34 cellular contexts compared by ENCODE assay signal in genomic region chr6:87522686-87523085, GRCh38.
"Had no signal": no experiment of that assay in that cellular context is flagged by ENCODE, and none has a peak within 500 bp of the region (broad histone marks: within the 10 kb centered on the region; RNA-seq: fewer than 3 reads in every experiment).

No MANE protein-coding gene starts in this region.

- H3K36me3 ChIP-seq: breast epithelium had no signal

- H3K27me3 ChIP-seq: adrenal gland, body of pancreas, brain microvascular endothelial cell, breast epithelium had no signal

- H3K4me3 Mint-ChIP-seq: activated B cell treated with CpG ODN at 0.5 μM for 24 hours; activated CD4-positive, alpha-beta memory T cell treated with anti-CD3 and anti-CD28 coated beads for 36 hours; activated CD4-positive, alpha-beta T cell treated with anti-CD3 and anti-CD28 coated beads, Interleukin-2, amount 10 ng/mL, durations not matched to agents 24 days and 14 days; activated CD8-positive, alpha-beta T cell treated with anti-CD3 and anti-CD28 coated beads for 36 hours; activated naive CD4-positive, alpha-beta T cell treated with anti-CD3 and anti-CD28 coated beads for 36 hours; activated naive CD8-positive, alpha-beta T cell treated with anti-CD3 and anti-CD28 coated beads, Interleukin-2, amount 10 ng/mL, durations not matched to agents 7 days and 5 days; activated T-cell treated with anti-CD3 and anti-CD28 coated beads, Interleukin-2, amount 50 U/mL, for 24 hours; activated T-helper 1 cell treated with anti-CD3 and anti-CD28 coated beads, Interleukin-12 subunit alpha, Interleukin-12 subunit beta, Interleukin-2, Interleukin-4 antibody, amounts not matched to agents 30 ng/mL and 10 ng/mL and 1 ng/mL, durations not matched to agents 14 hours and 24 hours and 36 hours; activated T-helper 17 cell treated with anti-CD3 and anti-CD28 coated beads, Interleukin-2, amount 50 U/mL, for 72 hours; T-helper 1 cell treated with Interleukin-12 subunit alpha and Interleukin-12 subunit beta and Interleukin-4 antibody, amounts not matched to agents 30 μg/mL and 1 μg/mL, for 36 hours; T-helper 2 cell treated with Interferon-gamma antibody and Interleukin-4, amounts not matched to agents 5 μg/mL and 100 μg/mL, for 36 hours had no signal

- H3K27ac Mint-ChIP-seq: activated B cell treated with CpG ODN at 0.5 μM for 24 hours; activated CD4-positive, alpha-beta memory T cell treated with anti-CD3 and anti-CD28 coated beads for 36 hours; activated CD4-positive, alpha-beta T cell treated with anti-CD3 and anti-CD28 coated beads, Interleukin-2, amount 10 ng/mL, durations not matched to agents 24 days and 14 days; activated CD8-positive, alpha-beta T cell treated with anti-CD3 and anti-CD28 coated beads for 36 hours; activated naive CD4-positive, alpha-beta T cell treated with anti-CD3 and anti-CD28 coated beads for 36 hours; activated naive CD4-positive, alpha-beta T cell treated with anti-CD3 and anti-CD28 coated beads, Interleukin-2, amount 50 U/mL, for 72 hours; activated naive CD8-positive, alpha-beta T cell treated with anti-CD3 and anti-CD28 coated beads, Interleukin-2, amount 10 ng/mL, durations not matched to agents 7 days and 5 days; activated T-cell treated with anti-CD3 and anti-CD28 coated beads, Interleukin-2, amount 50 U/mL, for 24 hours; activated T-helper 17 cell treated with anti-CD3 and anti-CD28 coated beads, Interleukin-2, amount 50 U/mL, for 72 hours; T-helper 1 cell treated with Interleukin-12 subunit alpha and Interleukin-12 subunit beta and Interleukin-4 antibody, amounts not matched to agents 30 μg/mL and 1 μg/mL, for 36 hours; T-helper 2 cell treated with Interferon-gamma antibody and Interleukin-4, amounts not matched to agents 5 μg/mL and 100 μg/mL, for 36 hours had no signal

- H3K4me3 ChIP-seq: adrenal gland, body of pancreas, breast epithelium had no signal

- H3K27me3 Mint-ChIP-seq: activated B cell treated with CpG ODN at 0.5 μM for 24 hours; activated CD4-positive, alpha-beta memory T cell treated with anti-CD3 and anti-CD28 coated beads for 36 hours; activated CD4-positive, alpha-beta T cell treated with anti-CD3 and anti-CD28 coated beads, Interleukin-2, amount 10 ng/mL, durations not matched to agents 24 days and 14 days; activated CD8-positive, alpha-beta T cell treated with anti-CD3 and anti-CD28 coated beads for 36 hours; activated naive CD8-positive, alpha-beta T cell treated with anti-CD3 and anti-CD28 coated beads, Interleukin-2, amount 10 ng/mL, durations not matched to agents 7 days and 5 days; activated T-cell treated with anti-CD3 and anti-CD28 coated beads, Interleukin-2, amount 50 U/mL, for 24 hours; activated T-helper 17 cell treated with anti-CD3 and anti-CD28 coated beads, Interleukin-2, amount 50 U/mL, for 72 hours had no signal

- H3K4me1 ChIP-seq: body of pancreas, breast epithelium had no signal

- H3K4me1 Mint-ChIP-seq: activated B cell treated with CpG ODN at 0.5 μM for 24 hours; activated CD4-positive, alpha-beta T cell treated with anti-CD3 and anti-CD28 coated beads, Interleukin-2, amount 10 ng/mL, durations not matched to agents 24 days and 14 days; activated naive CD8-positive, alpha-beta T cell treated with anti-CD3 and anti-CD28 coated beads, Interleukin-2, amount 10 ng/mL, durations not matched to agents 7 days and 5 days had no signal

- ATAC-seq: activated CD8-positive, alpha-beta T cell treated with anti-CD3 and anti-CD28 coated beads for 36 hours; activated naive CD4-positive, alpha-beta T cell treated with anti-CD3 and anti-CD28 coated beads, Interleukin-2, amount 50 U/mL, for 72 hours; activated T-helper 17 cell treated with anti-CD3 and anti-CD28 coated beads, Interleukin-2, amount 50 U/mL, for 72 hours; body of pancreas had no signal

- H3K27ac ChIP-seq: adrenal gland, body of pancreas, brain microvascular endothelial cell, breast epithelium, VCaP had no signal

- H3K9me3 Mint-ChIP-seq: activated B cell treated with CpG ODN at 0.5 μM for 24 hours; activated CD4-positive, alpha-beta memory T cell treated with anti-CD3 and anti-CD28 coated beads for 36 hours; activated CD4-positive, alpha-beta T cell treated with anti-CD3 and anti-CD28 coated beads, Interleukin-2, amount 10 ng/mL, durations not matched to agents 24 days and 14 days; activated CD8-positive, alpha-beta T cell treated with anti-CD3 and anti-CD28 coated beads for 36 hours; activated naive CD4-positive, alpha-beta T cell treated with anti-CD3 and anti-CD28 coated beads for 36 hours; activated naive CD4-positive, alpha-beta T cell treated with anti-CD3 and anti-CD28 coated beads, Interleukin-2, amount 50 U/mL, for 72 hours; activated naive CD8-positive, alpha-beta T cell treated with anti-CD3 and anti-CD28 coated beads, Interleukin-2, amount 10 ng/mL, durations not matched to agents 7 days and 5 days; activated T-cell treated with anti-CD3 and anti-CD28 coated beads, Interleukin-2, amount 50 U/mL, for 24 hours; activated T-helper 1 cell treated with anti-CD3 and anti-CD28 coated beads, Interleukin-12 subunit alpha, Interleukin-12 subunit beta, Interleukin-2, Interleukin-4 antibody, amounts not matched to agents 30 ng/mL and 10 ng/mL and 1 ng/mL, durations not matched to agents 14 hours and 24 hours and 36 hours; activated T-helper 17 cell treated with anti-CD3 and anti-CD28 coated beads, Interleukin-2, amount 50 U/mL, for 72 hours; T-helper 1 cell treated with Interleukin-12 subunit alpha and Interleukin-12 subunit beta and Interleukin-4 antibody, amounts not matched to agents 30 μg/mL and 1 μg/mL, for 36 hours; T-helper 2 cell treated with Interferon-gamma antibody and Interleukin-4, amounts not matched to agents 5 μg/mL and 100 μg/mL, for 36 hours had no signal

- DNase-seq: activated B cell treated with CpG ODN at 0.5 μM for 24 hours; activated CD4-positive, alpha-beta memory T cell treated with anti-CD3 and anti-CD28 coated beads for 36 hours; activated CD4-positive, alpha-beta T cell treated with anti-CD3 and anti-CD28 coated beads for 4 hours; activated CD4-positive, alpha-beta T cell treated with anti-CD3 and anti-CD28 coated beads, Interleukin-2, amount 10 ng/mL, durations not matched to agents 24 days and 14 days; activated CD4-positive, alpha-beta T cell treated with anti-CD3 and anti-CD28 coated beads, Interleukin-2, amount 50 U/mL, for 1 hour; activated CD4-positive, alpha-beta T cell treated with anti-CD3 and anti-CD28 coated beads, Interleukin-2, amount 50 U/mL, for 4 hours; activated CD4-positive, CD25-positive, alpha-beta regulatory T cell treated with anti-CD3 and anti-CD28 coated beads, Interleukin-2, amount 50 U/mL, for 72 hours; activated CD8-positive, alpha-beta memory T cell treated with anti-CD3 and anti-CD28 coated beads, Interleukin-2, amount 50 U/mL, for 4 hours; activated CD8-positive, alpha-beta T cell treated with anti-CD3 and anti-CD28 coated beads for 36 hours; activated effector memory CD4-positive, alpha-beta T cell treated with anti-CD3 and anti-CD28 coated beads, Interleukin-2, amount 50 U/mL, for 16 hours; activated gamma-delta T cell treated with Interleukin-2 at 50 U/mL for 16 hours; activated naive CD4-positive, alpha-beta T cell; activated naive CD4-positive, alpha-beta T cell treated with anti-CD3 and anti-CD28 coated beads for 36 hours; activated naive CD4-positive, alpha-beta T cell treated with anti-CD3 and anti-CD28 coated beads, Interleukin-2, amount 50 U/mL, for 16 hours; activated naive CD8-positive, alpha-beta T cell treated with anti-CD3 and anti-CD28 coated beads, Interleukin-2, amount 10 ng/mL, durations not matched to agents 7 days and 5 days; activated T-cell treated with anti-CD3 and anti-CD28 coated beads for 4 hours; activated T-cell treated with anti-CD3 and anti-CD28 coated beads, Interleukin-2, amount 50 U/mL, for 24 hours; activated T-cell treated with anti-CD3 and anti-CD28 coated beads, Interleukin-2, amount 50 U/mL, for 48 hours; adrenal gland; amniotic stem cell; aorta; body of pancreas; brain microvascular endothelial cell; central memory CD4-positive, alpha-beta T cell; T-helper 1 cell; T-helper 2 cell; T-helper 9 cell had no signal

- H3K9me3 ChIP-seq: adrenal gland, body of pancreas, breast epithelium had no signal
